ENCODE assay signal across 20 cellular contexts in genomic region chr7:85239114-85239513, GRCh38.
"Had no signal": no experiment of that assay in that cellular context is flagged by ENCODE, and none has a peak within 500 bp of the region (broad histone marks: within the 10 kb centered on the region; RNA-seq: fewer than 3 reads in every experiment).

No MANE protein-coding gene starts in this region.

- DNase-seq: effector CD8-positive, alpha-beta T cell; foreskin melanocyte; heart left ventricle; hippocampal formation; kidney glomerular epithelial cell; mesendoderm; naive B cell; psoas muscle; retina; right lobe of liver; stimulated activated CD4-positive, alpha-beta T cell treated with anti-CD3 and anti-CD28 coated beads, Interleukin-4, amount 100 ng/mL, for 1 hour; stimulated activated CD8-positive, alpha-beta memory T cell treated with anti-CD3 and anti-CD28 coated beads, Interleukin-4, amount 100 ng/mL, for 48 hours; stimulated activated naive CD8-positive, alpha-beta T cell treated with anti-CD3 and anti-CD28 coated beads, Interleukin-15, Interleukin-2, amounts not matched to agents 100 U/mL and 50 U/mL, for 24 hours; thyroid gland; uterus had no signal

- ATAC-seq: heart left ventricle; psoas muscle; right lobe of liver; stimulated activated effector memory CD8-positive, alpha-beta T cell treated with anti-CD3 and anti-CD28 coated beads, Interleukin-12 subunit alpha, Interleukin-12 subunit beta, amount 100 ng/mL, for 72 hours; stimulated activated naive CD8-positive, alpha-beta T cell treated with anti-CD3 and anti-CD28 coated beads, Interleukin-15, Interleukin-2, amounts not matched to agents 100 U/mL and 50 U/mL, for 24 hours had no signal

- H3K36me3 ChIP-seq: heart left ventricle, neutrophil, right lobe of liver, suprapubic skin, thyroid gland, uterus had no signal

- H3K4me3 Mint-ChIP-seq: naive B cell; nephron; stimulated activated effector memory CD8-positive, alpha-beta T cell treated with anti-CD3 and anti-CD28 coated beads, Interleukin-12 subunit alpha, Interleukin-12 subunit beta, amount 100 ng/mL, for 72 hours; type B pancreatic cell had no signal

- H3K27me3 Mint-ChIP-seq: type B pancreatic cell had no signal

- H3K4me1 Mint-ChIP-seq: stimulated activated effector memory CD8-positive, alpha-beta T cell treated with anti-CD3 and anti-CD28 coated beads, Interleukin-12 subunit alpha, Interleukin-12 subunit beta, amount 100 ng/mL, for 72 hours had no signal

- H3K9me3 Mint-ChIP-seq: nephron, type B pancreatic cell had no signal

- H3K4me3 ChIP-seq: heart left ventricle, psoas muscle, right lobe of liver, suprapubic skin, thyroid gland, uterus had no signal

- H3K9me3 ChIP-seq: heart left ventricle, neutrophil, psoas muscle, right lobe of liver, suprapubic skin, thyroid gland, uterus had no signal

- H3K4me1 ChIP-seq: heart left ventricle, psoas muscle, right lobe of liver, suprapubic skin, thyroid gland, uterus had no signal

- H3K27ac Mint-ChIP-seq: nephron; stimulated activated effector memory CD8-positive, alpha-beta T cell treated with anti-CD3 and anti-CD28 coated beads, Interleukin-12 subunit alpha, Interleukin-12 subunit beta, amount 100 ng/mL, for 72 hours; type B pancreatic cell had no signal

- H3K36me3 Mint-ChIP-seq: naive B cell; stimulated activated effector memory CD8-positive, alpha-beta T cell treated with anti-CD3 and anti-CD28 coated beads, Interleukin-12 subunit alpha, Interleukin-12 subunit beta, amount 100 ng/mL, for 72 hours; type B pancreatic cell had no signal

- H3K27ac ChIP-seq: heart left ventricle, neutrophil, psoas muscle, right lobe of liver, suprapubic skin, thyroid gland, uterus had no signal

- H3K27me3 ChIP-seq: neutrophil, right lobe of liver, suprapubic skin, thyroid gland, uterus had no signal
